Comparison of ENCODE assay signal across 15 cellular contexts in genomic region chr11:117181586-117182550, GRCh38. TPM values are rescaled to one million over a fixed set of nuclear protein-coding genes. Genes with fewer than 3 reads are reported as not detected.
A peak's percentile ranks its signal among the peaks of the same experiment; 100 is the strongest.
DNase-seq lines count a peak whose midpoint lies in the region; ATAC-seq and TF ChIP-seq lines count a peak whose summit lies in the region.
"Had no signal": no experiment of that assay in that cellular context is flagged by ENCODE, and none has a peak within 500 bp of the region (broad histone marks: within the 10 kb centered on the region; RNA-seq: fewer than 3 reads in every experiment).

No MANE protein-coding gene starts in this region.

- no CpG with 5 or more reads among the region's 22 CpGs for WGBS in H9 (ENCODE audit: extremely low coverage, insufficient read length, low lambda C conversion rate)

- H3K36me3 Mint-ChIP-seq in H9 (ENCODE audit: insufficient read depth in 1 of 3, low read depth in 3 of 3) (peaks cover 0 to 16% (median 13%) of the 10 kb centered on the region in 3 experiments; a peak in 4 of 7 replicates), chondrocyte (ENCODE audit: low read depth) (peaks cover 6% of the 10 kb centered on the region), osteocyte (ENCODE audit: unreplicated experiment) (peaks cover 11% of the 10 kb centered on the region)

- ATAC-seq in HG03378 (IDR thresholded peaks at IDR 0.05; ENCODE audit: unreplicated experiment) (no peak), HG03039 (IDR thresholded peaks at IDR 0.05; ENCODE audit: unreplicated experiment) (no peak)

- no peak overlapping the region for H3T11ph ChIP-seq in H9 (ENCODE audit: low read length)

- peaks cover 50 to 72% (median 60%) of the 10 kb centered on the region in 10 experiments for H3K4me1 ChIP-seq in BLaER1 treated with 17β-estradiol and CSF1 and Interleukin-3, amounts not matched to agents 10 nM and 100 nM
- H3K4me1 ChIP-seq in H9 (ENCODE audit: insufficient read depth, low read length) = peaks cover 6% of the 10 kb centered on the region; the same call in 1 of the 2 replicates

- H3K4me2 ChIP-seq in BLaER1 treated with 17β-estradiol and CSF1 and Interleukin-3, amounts not matched to agents 10 nM and 100 nM = peak overlapping the region; percentile 94 to 99 (median 97)
- H3K4me2 ChIP-seq in H9 (ENCODE audit: insufficient read depth, insufficient read length, low read length) = no peak overlapping the region
- H3K4me2 ChIP-seq: neural progenitor cell had no signal

- no peak overlapping the region for H3K14ac ChIP-seq in H9 (ENCODE audit: insufficient read depth, low read length)

- no peak overlapping the region for H4K8ac ChIP-seq in H9 (replicated peaks; ENCODE audit: insufficient read length, low read depth, low read length)

- H3K79me2 ChIP-seq in H9 (ENCODE audit: insufficient read depth, low read length) = no peaks in the 10 kb centered on the region

- H4K5ac ChIP-seq in H9 (ENCODE audit: insufficient read length, low read depth, low read length) = no peak overlapping the region

- H2BK20ac ChIP-seq in H9 (ENCODE audit: low read depth, low read length, poor library complexity, severe bottlenecking) = no peak overlapping the region

- H2AK5ac ChIP-seq in H9 (ENCODE audit: insufficient read length, low read length) = no peak overlapping the region

- DNase-seq in H9 (peak; percentile 23), chondrocyte (ENCODE audit: low spot score) (peak; percentile 59), osteocyte (ENCODE audit: extremely low spot score, unreplicated experiment) (peak; percentile 65), GDM1 (lab: John Stamatoyannopoulos, UW) (no peak), NCI-H2029 (lab: John Stamatoyannopoulos, UW) (no peak)
- DNase-seq: cortex of kidney, DMS153 had no signal

- peaks cover 4% of the 10 kb centered on the region; the same call in 1 of the 2 replicates for H3K27me3 Mint-ChIP-seq in H9 (ENCODE audit: low read depth)
- no peaks in the 10 kb centered on the region for H3K27me3 Mint-ChIP-seq in chondrocyte (ENCODE audit: low read depth)
- H3K27me3 Mint-ChIP-seq in osteocyte (ENCODE audit: unreplicated experiment) = no peaks in the 10 kb centered on the region

- H4K91ac ChIP-seq in H9 (ENCODE audit: insufficient read length, low read depth, low read length) = no peak overlapping the region

- no peak overlapping the region for H3K4me3 ChIP-seq in BLaER1 treated with 17β-estradiol and CSF1 and Interleukin-3, amounts not matched to agents 10 nM and 100 nM
- H3K4me3 ChIP-seq: neural progenitor cell, right lobe of liver, suprapubic skin had no signal

- TF ChIP-seq CTCF in H9 (conservative IDR thresholded peaks at IDR 0.05) = no peak
- TF ChIP-seq CTCF in chondrocyte (IDR thresholded peaks at IDR 0.05) = peak; percentile 3
- TF ChIP-seq CTCF in osteocyte (IDR thresholded peaks at IDR 0.05) = peak; percentile 3

- H3K23me2 ChIP-seq in H9 (ENCODE audit: insufficient read length, low read depth, low read length, poor library complexity, severe bottlenecking) = peaks cover 14% of the 10 kb centered on the region

- no peak overlapping the region for H2BK120ac ChIP-seq in H9 (ENCODE audit: low read depth, low read length, poor library complexity, severe bottlenecking)

- H3K4me1 Mint-ChIP-seq in H9 (peaks cover 21 to 28% of the 10 kb centered on the region in 2 experiments), chondrocyte (ENCODE audit: low read depth) (peaks cover 29% of the 10 kb centered on the region), osteocyte (ENCODE audit: unreplicated experiment) (peaks cover 27% of the 10 kb centered on the region)

- no peak overlapping the region for H3K23ac ChIP-seq in H9 (ENCODE audit: insufficient read length, low read depth, low read length)

- H2BK15ac ChIP-seq in H9 (ENCODE audit: low read depth, low read length) = no peak overlapping the region

- H3K9me3 ChIP-seq in BLaER1 treated with 17β-estradiol and CSF1 and Interleukin-3, amounts not matched to agents 10 nM and 100 nM (replicated peaks in 1 of 11) = no peaks in the 10 kb centered on the region
- H3K9me3 ChIP-seq in H9 (ENCODE audit: control insufficient read depth, low read depth, low read length) = no peaks in the 10 kb centered on the region
- H3K9me3 ChIP-seq: Peyer's patch, right lobe of liver, suprapubic skin had no signal

- H3K79me1 ChIP-seq in H9 (ENCODE audit: insufficient read depth, low read depth, low read length, poor library complexity, severe bottlenecking) = no peaks in the 10 kb centered on the region

- H3K27ac Mint-ChIP-seq in H9 = no peak overlapping the region; a peak in 1 of 7 replicates
- H3K27ac Mint-ChIP-seq in chondrocyte (ENCODE audit: unreplicated experiment) = no peak overlapping the region
- H3K27ac Mint-ChIP-seq in osteocyte (ENCODE audit: unreplicated experiment) = no peak overlapping the region
- H3K27ac Mint-ChIP-seq: activated naive CD4-positive, alpha-beta T cell treated with anti-CD3 and anti-CD28 coated beads for 36 hours had no signal

- H3K36me3 ChIP-seq in BLaER1 treated with 17β-estradiol and CSF1 and Interleukin-3, amounts not matched to agents 10 nM and 100 nM = peaks cover 8 to 39% (median 30%) of the 10 kb centered on the region in 11 experiments; a peak in 18 of 22 replicates
- H3K36me3 ChIP-seq: neural progenitor cell had no signal

- H3K18ac ChIP-seq in H9 (ENCODE audit: insufficient read length, low read depth, low read length) = no peak overlapping the region

- peak overlapping the region in 3 of 11 experiments; percentile 8 to 87 (median 23); a peak in 3 of 22 replicates for H3K9ac ChIP-seq in BLaER1 treated with 17β-estradiol and CSF1 and Interleukin-3, amounts not matched to agents 10 nM and 100 nM
- H3K9ac ChIP-seq in H9 (ENCODE audit: extremely low read depth, insufficient read length, low read length) = no peak overlapping the region
- H3K9ac ChIP-seq: neural progenitor cell had no signal

- H2BK5ac ChIP-seq in H9 (ENCODE audit: insufficient read length, low read length) = no peak overlapping the region

- H3K4me3 Mint-ChIP-seq in H9 = no peak overlapping the region
- no peak overlapping the region for H3K4me3 Mint-ChIP-seq in chondrocyte (ENCODE audit: unreplicated experiment)
- H3K4me3 Mint-ChIP-seq in osteocyte (ENCODE audit: unreplicated experiment) = no peak overlapping the region

- no peak overlapping the region for H3K4ac ChIP-seq in H9 (ENCODE audit: low read depth, low read length)

- H3K27ac ChIP-seq in BLaER1 treated with 17β-estradiol and CSF1 and Interleukin-3, amounts not matched to agents 10 nM and 100 nM = peak overlapping the region in 8 of 11 experiments; percentile 76 to 87 (median 86); a peak in 15 of 22 replicates
- H3K27ac ChIP-seq in H9 (ENCODE audit: insufficient read length, low read depth, low read length) = no peak overlapping the region
- H3K27ac ChIP-seq: neural progenitor cell, right lobe of liver, suprapubic skin had no signal

- no peak overlapping the region for H2BK12ac ChIP-seq in H9 (ENCODE audit: insufficient read length, low read depth, low read length)

- H3K56ac ChIP-seq in H9 (ENCODE audit: insufficient read length, low read depth, low read length) = no peak overlapping the region

- no peaks in the 10 kb centered on the region; a peak in 2 of 22 replicates for H4K20me1 ChIP-seq in BLaER1 treated with 17β-estradiol and CSF1 and Interleukin-3, amounts not matched to agents 10 nM and 100 nM
- H4K20me1 ChIP-seq in H9 (ENCODE audit: control insufficient read depth, insufficient read depth, insufficient read length) = no peaks in the 10 kb centered on the region

- H3K9me3 Mint-ChIP-seq in H9 = no peaks in the 10 kb centered on the region
- no peaks in the 10 kb centered on the region for H3K9me3 Mint-ChIP-seq in chondrocyte (ENCODE audit: low read depth)
- H3K9me3 Mint-ChIP-seq in osteocyte (ENCODE audit: unreplicated experiment) = no peaks in the 10 kb centered on the region
- H3K9me3 Mint-ChIP-seq: activated naive CD4-positive, alpha-beta T cell treated with anti-CD3 and anti-CD28 coated beads for 36 hours; neural progenitor cell had no signal

- no peak overlapping the region for H2AFZ ChIP-seq in H9 (ENCODE audit: low read length)
- H2AFZ ChIP-seq: neural progenitor cell had no signal

- H3K27me3 ChIP-seq in BLaER1 treated with 17β-estradiol and CSF1 and Interleukin-3, amounts not matched to agents 10 nM and 100 nM = no peaks in the 10 kb centered on the region
- H3K27me3 ChIP-seq in H9 (ENCODE audit: insufficient read depth, low read length) = no peaks in the 10 kb centered on the region
- H3K27me3 ChIP-seq: neural progenitor cell, Peyer's patch, right lobe of liver, suprapubic skin had no signal

RNA-seq across cellular contexts. Expression of gene SIDT2, which starts 3.3 kb away (rescaled TPM):
- total RNA-seq in H9 (2021) (18.3 and 20.9 TPM in 2 replicates), chondrocyte (32.4 to 42.5 TPM (median 38.8 TPM) in 3 replicates), osteocyte (65.5 and 67.3 TPM in 2 replicates)

RNA-seq across cellular contexts. Expression of gene TAGLN, which starts 17.3 kb away (rescaled TPM):
- total RNA-seq in H9 (2021) (176 and 188 TPM in 2 replicates), chondrocyte (854 to 4,666 TPM (median 4,556 TPM) in 3 replicates), osteocyte (711 and 715 TPM in 2 replicates)

RNA-seq across cellular contexts. Expression of gene PAFAH1B2, which starts 37.8 kb away (rescaled TPM):
- total RNA-seq in H9 (2021) (158 and 161 TPM in 2 replicates), chondrocyte (85.4 to 98.0 TPM (median 90.5 TPM) in 3 replicates), osteocyte (82.7 and 84.5 TPM in 2 replicates)

RNA-seq across cellular contexts. Expression of gene PCSK7, which starts 50.0 kb away (rescaled TPM):
- total RNA-seq in H9 (2021) (50.7 and 53.9 TPM in 2 replicates), chondrocyte (42.8 to 71.0 TPM (median 43.0 TPM) in 3 replicates), osteocyte (57.5 and 65.0 TPM in 2 replicates)

RNA-seq across cellular contexts. Expression of gene RNF214, which starts 50.6 kb away (rescaled TPM):
- total RNA-seq in H9 (2021) (25.4 and 26.0 TPM in 2 replicates), chondrocyte (21.8 to 26.1 TPM (median 24.7 TPM) in 3 replicates), osteocyte (32.8 and 34.2 TPM in 2 replicates)

Comparison
In these comparisons a context has a peak if more than half of its experiments do, and no peak if none do; other contexts are left out.
1. DNase-seq: peak in H9 (single experiment), chondrocyte (single experiment) and osteocyte (single experiment); none in GDM1 (single experiment) and NCI-H2029 (single experiment).